Comparison of ENCODE assay signal across 12 cellular contexts in genomic region chr1:8378981-8379470, GRCh38.
DNase-seq lines count a peak whose midpoint lies in the region; ATAC-seq and TF ChIP-seq lines count a peak whose summit lies in the region.
"Had no signal": no experiment of that assay in that cellular context is flagged by ENCODE, and none has a peak within 500 bp of the region (broad histone marks: within the 10 kb centered on the region; RNA-seq: fewer than 3 reads in every experiment).

No MANE protein-coding gene starts in this region.

- no peak for ATAC-seq in GM21390 (IDR thresholded peaks at IDR 0.05; ENCODE audit: unreplicated experiment)
- ATAC-seq: activated CD8-positive, alpha-beta memory T cell treated with anti-CD3 and anti-CD28 coated beads, Interleukin-2, amount 10 ng/mL, durations not matched to agents 7 days and 5 days had no signal

- H3K4me3 Mint-ChIP-seq in T-helper 2 cell treated with Interferon-gamma antibody and Interleukin-4, amounts not matched to agents 5 μg/mL and 100 μg/mL, for 36 hours, result no peak overlapping the region
- H3K4me3 Mint-ChIP-seq: activated CD8-positive, alpha-beta memory T cell treated with anti-CD3 and anti-CD28 coated beads, Interleukin-2, amount 10 ng/mL, durations not matched to agents 7 days and 5 days had no signal

- H3K27ac ChIP-seq in dorsolateral prefrontal cortex (peak overlapping the region in 56 of 59 donors; percentile 8 to 91 (median 62)), testis (peak overlapping the region; percentile 14 to 81)

- no peak for DNase-seq in T-helper 2 cell treated with Interferon-gamma antibody and Interleukin-4, amounts not matched to agents 5 μg/mL and 100 μg/mL, for 36 hours (ENCODE audit: low spot score)
- DNase-seq in T-helper 2 cell, result no peak
- DNase-seq in dorsolateral prefrontal cortex, result no peak
- peak; percentile 78 for DNase-seq in myocyte (ENCODE audit: low read depth)
- peak; percentile 35 for DNase-seq in testis
- DNase-seq in Ammon's horn (ENCODE audit: low spot score), result no peak
- DNase-seq in stimulated activated CD8-positive, alpha-beta memory T cell treated with anti-CD3 and anti-CD28 coated beads, Interleukin-4, amount 100 ng/mL, for 48 hours, result no peak
- DNase-seq: 8988T; activated CD8-positive, alpha-beta memory T cell treated with anti-CD3 and anti-CD28 coated beads, Interleukin-2, amount 10 ng/mL, durations not matched to agents 7 days and 5 days; NCI-H2029 treated with DMSO at 0.1 percent for 48 hours; SHP77 treated with DMSO at 0.1 percent for 48 hours had no signal

- H3K9me3 ChIP-seq in testis, result no peaks in the 10 kb centered on the region

- peaks cover 49% of the 10 kb centered on the region for H3K4me1 ChIP-seq in testis

- no peaks in the 10 kb centered on the region for H3K27me3 Mint-ChIP-seq in T-helper 2 cell treated with Interferon-gamma antibody and Interleukin-4, amounts not matched to agents 5 μg/mL and 100 μg/mL, for 36 hours (ENCODE audit: low read depth)
- H3K27me3 Mint-ChIP-seq: activated CD8-positive, alpha-beta memory T cell treated with anti-CD3 and anti-CD28 coated beads, Interleukin-2, amount 10 ng/mL, durations not matched to agents 7 days and 5 days had no signal

- intact Hi-C loops in dorsolateral prefrontal cortex (cut with DNase I), result no loop called here
- intact Hi-C loops in testis (cut with DNase I; ENCODE audit: low total_unique reads), result no loop called here

- no peaks in the 10 kb centered on the region for H3K9me3 Mint-ChIP-seq in T-helper 2 cell treated with Interferon-gamma antibody and Interleukin-4, amounts not matched to agents 5 μg/mL and 100 μg/mL, for 36 hours

- peaks cover 11% of the 10 kb centered on the region for H3K36me3 Mint-ChIP-seq in T-helper 2 cell treated with Interferon-gamma antibody and Interleukin-4, amounts not matched to agents 5 μg/mL and 100 μg/mL, for 36 hours (ENCODE audit: low read depth)

- 61 to 63% methylated on average over 10 of the region's 10 CpGs for WGBS in testis, 2 donors

- no peaks in the 10 kb centered on the region for H3K27me3 ChIP-seq in dorsolateral prefrontal cortex
- no peaks in the 10 kb centered on the region for H3K27me3 ChIP-seq in testis

- no peaks in the 10 kb centered on the region for H3K36me3 ChIP-seq in testis (ENCODE audit: low read depth, missing control alignments)

- H3K4me3 ChIP-seq in dorsolateral prefrontal cortex (no peak overlapping the region), testis (no peak overlapping the region)

- peak overlapping the region; percentile 26 for H3K27ac Mint-ChIP-seq in T-helper 2 cell treated with Interferon-gamma antibody and Interleukin-4, amounts not matched to agents 5 μg/mL and 100 μg/mL, for 36 hours
- H3K27ac Mint-ChIP-seq: activated CD8-positive, alpha-beta memory T cell treated with anti-CD3 and anti-CD28 coated beads, Interleukin-2, amount 10 ng/mL, durations not matched to agents 7 days and 5 days had no signal

- no peak for TF ChIP-seq POLR2A in testis (IDR thresholded peaks at IDR 0.05)

- TF ChIP-seq CTCF in dorsolateral prefrontal cortex (IDR thresholded peaks at IDR 0.05 in 54 of 56, conservative IDR thresholded peaks at IDR 0.05 in 2 of 56; ENCODE audit: low read depth in 1 of 56, partially characterized antibody in 56 of 56), result no peak
- no peak for TF ChIP-seq CTCF in testis (IDR thresholded peaks at IDR 0.05)

- H3K4me1 Mint-ChIP-seq in T-helper 2 cell treated with Interferon-gamma antibody and Interleukin-4, amounts not matched to agents 5 μg/mL and 100 μg/mL, for 36 hours (ENCODE audit: low read depth), result peaks cover 37% of the 10 kb centered on the region

Comparison
In these comparisons a context has a peak if more than half of its experiments do, and no peak if none do; other contexts are left out.
1. DNase-seq: peak in myocyte (single experiment) and testis (single experiment); none in T-helper 2 cell treated with Interferon-gamma antibody and Interleukin-4, amounts not matched to agents 5 μg/mL and 100 μg/mL, for 36 hours (single experiment), T-helper 2 cell (0 of 5), dorsolateral prefrontal cortex (0 of 10), Ammon's horn (single experiment) and stimulated activated CD8-positive, alpha-beta memory T cell treated with anti-CD3 and anti-CD28 coated beads, Interleukin-4, amount 100 ng/mL, for 48 hours (single experiment).